8 cellular contexts compared by ENCODE assay signal in the genomic region with DNA sequence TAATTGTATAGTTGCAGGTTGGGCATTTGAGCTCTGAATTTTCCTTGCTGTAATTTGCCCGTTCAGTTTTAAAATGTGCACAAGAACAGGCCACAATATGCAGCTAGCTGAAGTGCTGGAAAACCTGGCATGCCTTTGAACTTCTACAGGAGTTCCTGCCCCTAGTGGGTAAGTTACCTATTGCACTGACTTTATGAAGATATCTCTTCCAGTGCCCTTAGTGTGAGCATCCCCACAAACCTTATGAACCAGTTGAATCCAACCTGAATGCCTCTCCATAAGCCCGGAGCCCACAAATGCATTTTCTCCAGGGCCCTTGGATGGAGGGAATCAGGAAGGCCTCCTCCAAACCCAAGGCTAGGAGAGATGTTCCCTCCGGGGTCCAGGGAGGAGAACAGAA.
DNase-seq lines count a peak whose midpoint lies in the region; ATAC-seq and TF ChIP-seq lines count a peak whose summit lies in the region.
"Had no signal": no experiment of that assay in that cellular context is flagged by ENCODE, and none has a peak within 500 bp of the region (broad histone marks: within the 10 kb centered on the region; RNA-seq: fewer than 3 reads in every experiment).

No MANE protein-coding gene starts in this region.

- H3K18ac ChIP-seq in IMR-90 (ENCODE audit: low read depth, low read length) = no peak overlapping the region

- H2AK5ac ChIP-seq in IMR-90 (ENCODE audit: low read depth, low read length) = no peak overlapping the region

- no peaks in the 10 kb centered on the region for H3K27me3 Mint-ChIP-seq in activated T-helper 17 cell treated with anti-CD3 and anti-CD28 coated beads, Interleukin-2, amount 50 U/mL, for 72 hours

- H2BK120ac ChIP-seq in IMR-90 (ENCODE audit: low read depth, low read length) = no peak overlapping the region

- H3K9me1 ChIP-seq in IMR-90 (ENCODE audit: insufficient read depth, low read length) = peaks cover 17% of the 10 kb centered on the region

- H3K4me1 Mint-ChIP-seq in activated T-helper 17 cell treated with anti-CD3 and anti-CD28 coated beads, Interleukin-2, amount 50 U/mL, for 72 hours = peaks cover 22% of the 10 kb centered on the region

- H3K79me1 ChIP-seq in IMR-90 (ENCODE audit: low read depth in 1 of 2, low read length in 2 of 2) = peaks cover 0 to 22% of the 10 kb centered on the region in 2 experiments; a peak in 2 of 4 replicates

- in situ Hi-C loops in IMR-90 (cut with MboI; ENCODE audit: low sequenced_read_pairs) = loop anchor here (25.0 kb wide), 1 partner anchor 196 kb away; a partner anchor contains a TSS

- ATAC-seq in IMR-90 (ENCODE audit: low read depth) (peak; percentile 48; the same call in 1 of the 2 replicates), left cardiac atrium (no peak)
- no peak for ATAC-seq in activated T-helper 17 cell treated with anti-CD3 and anti-CD28 coated beads, Interleukin-2, amount 50 U/mL, for 72 hours (replicated peaks)

- intact Hi-C loops in IMR-90 (cut with micrococcal nuclease) (loop anchor here (2.0 kb wide), 1 partner anchor 283 kb away; a partner anchor contains a TSS), lower leg skin (cut with DNase I; ENCODE audit: low total_unique reads) (no loop called here), left cardiac atrium (cut with DNase I) (no loop called here)

- no peak overlapping the region for H2AFZ ChIP-seq in IMR-90 (replicated peaks; ENCODE audit: low read length, poor library complexity)

- H3K36me3 ChIP-seq in GM06990 (ENCODE audit: control insufficient read depth, insufficient read depth, low read length) (no peaks in the 10 kb centered on the region; the same call in 1 of the 2 replicates), IMR-90 (ENCODE audit: control insufficient read depth, insufficient read depth, low read length) (0 out of 2 replicates have a peak, but pooled peaks cover 1% of the 10 kb centered on the region)

- no peak overlapping the region for H2AK9ac ChIP-seq in IMR-90 (replicated peaks; ENCODE audit: low read depth, low read length, poor library complexity)

- H3K27me3 ChIP-seq in GM06990 (replicated peaks; ENCODE audit: control insufficient read depth, insufficient read depth, low read length) (no peaks in the 10 kb centered on the region), IMR-90 (ENCODE audit: control insufficient read depth, insufficient read depth, low read length) (no peaks in the 10 kb centered on the region)

- CTCF ChIA-PET in IMR-90 (lab: Yijun Ruan, JAX) = interaction anchor here (0.7 to 0.8 kb wide), 3 partner anchors 13 to 190 kb away, joined by 3 to 4 read pairs (median 3); no protein-coding TSS in a partner anchor

- H3K4me3 ChIP-seq in GM06990 (replicated peaks; ENCODE audit: low read depth, low read length) (no peak overlapping the region), IMR-90 (ENCODE audit: insufficient read depth, low read depth, low read length) (no peak overlapping the region), lower leg skin (ENCODE audit: low read depth, poor library complexity, severe bottlenecking) (no peak overlapping the region)
- H3K4me3 ChIP-seq: skin epidermis had no signal

- dilution Hi-C loops in IMR-90 (cut with HindIII; ENCODE audit: low sequenced_read_pairs, unreplicated experiment) = no loop called here

- H3K4me3 Mint-ChIP-seq in activated T-helper 17 cell treated with anti-CD3 and anti-CD28 coated beads, Interleukin-2, amount 50 U/mL, for 72 hours = no peak overlapping the region

- H3K4me2 ChIP-seq in IMR-90 (ENCODE audit: low read depth, low read length) = no peak overlapping the region

- peaks cover 5% of the 10 kb centered on the region; the same call in 1 of the 2 replicates for H4K20me1 ChIP-seq in IMR-90 (ENCODE audit: insufficient read depth, low read length)

- H3K9me3 ChIP-seq in IMR-90 (ENCODE audit: control insufficient read depth, insufficient read depth, low read length) = no peaks in the 10 kb centered on the region

- H3K56ac ChIP-seq in IMR-90 (ENCODE audit: extremely low read depth, insufficient read depth, low read length) = no peak overlapping the region

- no TSS peak for BruUV-seq in IMR-90 (replicated peaks; lab: Mats Ljungman, UMichigan)

- H3K14ac ChIP-seq in IMR-90 (replicated peaks; ENCODE audit: low read depth, low read length) = 0 out of 2 replicates have a peak overlapping the region, but pooled peaks have one; percentile 3

- TF ChIP-seq CTCF in GM06990 (IDR thresholded peaks at IDR 0.05; ENCODE audit: insufficient read depth, low read length, poor library complexity, severe bottlenecking) = peak; percentile 46
- TF ChIP-seq CTCF in IMR-90 (conservative IDR thresholded peaks at IDR 0.05; ENCODE audit: low read depth, low read length) = peak; percentile 40
- no peak for TF ChIP-seq CTCF in lower leg skin (IDR thresholded peaks at IDR 0.05)

- no peak for DNase-seq in GM06990 (ENCODE audit: extremely low read depth, insufficient read length)
- peak; percentile 40 for DNase-seq in IMR-90
- peak; percentile 21 to 23 for DNase-seq in lung microvascular endothelial cell (ENCODE audit: low read depth in 2 of 2)
- no peak for DNase-seq in lower leg skin (ENCODE audit: low spot score in 2 of 2)
- DNase-seq in left cardiac atrium = no peak
- DNase-seq in stimulated activated CD4-positive, alpha-beta T cell treated with anti-CD3 and anti-CD28 coated beads, Interleukin-4, amount 100 ng/mL, for 24 hours = no peak

- no peak overlapping the region for H3K27ac ChIP-seq in IMR-90 (ENCODE audit: insufficient read depth, low read length)
- H3K27ac ChIP-seq: skin epidermis had no signal

- H2BK15ac ChIP-seq in IMR-90 (ENCODE audit: low read depth, low read length) = no peak overlapping the region

- peaks cover 11% of the 10 kb centered on the region for H3K36me3 Mint-ChIP-seq in activated T-helper 17 cell treated with anti-CD3 and anti-CD28 coated beads, Interleukin-2, amount 50 U/mL, for 72 hours (ENCODE audit: low read depth)

- H4K91ac ChIP-seq in IMR-90 (ENCODE audit: insufficient read depth, low read depth, low read length) = no peak overlapping the region

- no peak overlapping the region for H4K5ac ChIP-seq in IMR-90 (ENCODE audit: low read depth, low read length)

- H3K27ac Mint-ChIP-seq in activated T-helper 17 cell treated with anti-CD3 and anti-CD28 coated beads, Interleukin-2, amount 50 U/mL, for 72 hours = peak overlapping the region; percentile 92

- peak; percentile 30 for TF ChIP-seq RAD21 in IMR-90 (IDR thresholded peaks at IDR 0.05; ENCODE audit: low read length)

- POLR2A ChIA-PET in IMR-90 (lab: Charles Lee; ENCODE audit: unreplicated experiment) = no interaction called here

- H3K4ac ChIP-seq in IMR-90 (ENCODE audit: low read depth, low read length) = no peak overlapping the region

- peaks cover 22% of the 10 kb centered on the region for H3K4me1 ChIP-seq in IMR-90 (ENCODE audit: control insufficient read depth, insufficient read depth, low read length)

- no peak overlapping the region for H3K9ac ChIP-seq in IMR-90 (ENCODE audit: low read depth, low read length)

- TF ChIP-seq POLR2A in IMR-90 (IDR thresholded peaks at IDR 0.05; ENCODE audit: low read depth, low read length) = no peak
- no peak for TF ChIP-seq POLR2A in lower leg skin (IDR thresholded peaks at IDR 0.05)

- H4K8ac ChIP-seq in IMR-90 (ENCODE audit: low read depth in 2 of 2, low read length in 2 of 2) = no peak overlapping the region

- H3K23ac ChIP-seq in IMR-90 (ENCODE audit: low read depth, low read length) = no peak overlapping the region

- no CpG with 5 or more reads among the region's 3 CpGs for WGBS in IMR-90 (ENCODE audit: extremely low coverage in 2 of 2, insufficient read length in 1 of 2), 2 experiments
- 89 to 91% methylated on average over 3 of the region's 3 CpGs for WGBS in lower leg skin, 2 donors

- no peak overlapping the region for H2BK20ac ChIP-seq in IMR-90 (ENCODE audit: low read depth, low read length)

- no peak overlapping the region for H2BK5ac ChIP-seq in IMR-90 (ENCODE audit: low read depth, low read length, poor library complexity, severe bottlenecking)

- no peaks in the 10 kb centered on the region for H3K9me3 Mint-ChIP-seq in activated T-helper 17 cell treated with anti-CD3 and anti-CD28 coated beads, Interleukin-2, amount 50 U/mL, for 72 hours

TF ChIP-seq in IMR-90, 13 proteins besides CTCF, POLR2A, EP300 and RAD21:
- TF ChIP-seq, protein P1, sequence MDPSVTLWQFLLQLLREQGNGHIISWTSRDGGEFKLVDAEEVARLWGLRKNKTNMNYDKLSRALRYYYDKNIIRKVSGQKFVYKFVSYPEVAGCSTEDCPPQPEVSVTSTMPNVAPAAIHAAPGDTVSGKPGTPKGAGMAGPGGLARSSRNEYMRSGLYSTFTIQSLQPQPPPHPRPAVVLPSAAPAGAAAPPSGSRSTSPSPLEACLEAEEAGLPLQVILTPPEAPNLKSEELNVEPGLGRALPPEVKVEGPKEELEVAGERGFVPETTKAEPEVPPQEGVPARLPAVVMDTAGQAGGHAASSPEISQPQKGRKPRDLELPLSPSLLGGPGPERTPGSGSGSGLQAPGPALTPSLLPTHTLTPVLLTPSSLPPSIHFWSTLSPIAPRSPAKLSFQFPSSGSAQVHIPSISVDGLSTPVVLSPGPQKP (IDR thresholded peaks at IDR 0.05; ENCODE audit: borderline replicate concordance, low read depth, low read length) = no peak
- no peak for TF ChIP-seq SMC3 (IDR thresholded peaks at IDR 0.05; ENCODE audit: low read depth, low read length)
- no peak for TF ChIP-seq RFX5 (IDR thresholded peaks at IDR 0.05; ENCODE audit: low read depth, low read length)
- TF ChIP-seq MAZ (IDR thresholded peaks at IDR 0.05; ENCODE audit: borderline replicate concordance, low read depth, low read length) = no peak
- TF ChIP-seq RCOR1 (IDR thresholded peaks at IDR 0.05; ENCODE audit: insufficient replicate concordance, low read length) = no peak
- TF ChIP-seq CEBPB (IDR thresholded peaks at IDR 0.05; ENCODE audit: low read depth, low read length) = no peak
- TF ChIP-seq, protein P2, sequence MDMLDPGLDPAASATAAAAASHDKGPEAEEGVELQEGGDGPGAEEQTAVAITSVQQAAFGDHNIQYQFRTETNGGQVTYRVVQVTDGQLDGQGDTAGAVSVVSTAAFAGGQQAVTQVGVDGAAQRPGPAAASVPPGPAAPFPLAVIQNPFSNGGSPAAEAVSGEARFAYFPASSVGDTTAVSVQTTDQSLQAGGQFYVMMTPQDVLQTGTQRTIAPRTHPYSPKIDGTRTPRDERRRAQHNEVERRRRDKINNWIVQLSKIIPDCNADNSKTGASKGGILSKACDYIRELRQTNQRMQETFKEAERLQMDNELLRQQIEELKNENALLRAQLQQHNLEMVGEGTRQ (IDR thresholded peaks at IDR 0.05; ENCODE audit: low read depth, low read length) = no peak
- no peak for TF ChIP-seq MXI1 (IDR thresholded peaks at IDR 0.05; ENCODE audit: borderline replicate concordance, low read depth, low read length)
- TF ChIP-seq FOS (IDR thresholded peaks at IDR 0.05; ENCODE audit: low read depth, low read length) = no peak
- TF ChIP-seq BHLHE40 (IDR thresholded peaks at IDR 0.05; ENCODE audit: low read depth, low read length) = no peak
- no peak for TF ChIP-seq MAFK (IDR thresholded peaks at IDR 0.05; ENCODE audit: low read depth, low read length)
- TF ChIP-seq CHD1 (IDR thresholded peaks at IDR 0.05; ENCODE audit: low read depth, low read length) = no peak
- no peak for TF ChIP-seq NFE2L2 (IDR thresholded peaks at IDR 0.05; ENCODE audit: low read depth, low read length)

Comparison
In these comparisons a context has a peak if more than half of its experiments do, and no peak if none do; other contexts are left out.
1. DNase-seq: peak in IMR-90 (single experiment) and lung microvascular endothelial cell (2 of 2); none in GM06990 (single experiment), lower leg skin (0 of 2), left cardiac atrium (single experiment) and stimulated activated CD4-positive, alpha-beta T cell treated with anti-CD3 and anti-CD28 coated beads, Interleukin-4, amount 100 ng/mL, for 24 hours (single experiment).
2. CTCF ChIP-seq: peak in GM06990 (single experiment) and IMR-90 (single experiment); none in lower leg skin (0 of 3).